ENCODE assay signal across 8 cellular contexts in genomic region chr12:57936513-57936883, GRCh38. TPM values are rescaled to one million over a fixed set of nuclear protein-coding genes. Genes with fewer than 3 reads are reported as not detected.
DNase-seq lines count a peak whose midpoint lies in the region; TF ChIP-seq lines count a peak whose summit lies in the region.

No MANE protein-coding gene starts in this region.

- intact Hi-C loops in activated T-helper 2 cell treated with anti-CD3 and anti-CD28 coated beads, Interferon-gamma antibody, Interleukin-2, Interleukin-4, amounts not matched to agents 10 μg/mL and 5 μg/mL and 100 μg/mL, durations not matched to agents 14 hours and 24 hours and 36 hours (cut with micrococcal nuclease): loop anchor here (5.0 kb wide), 1 partner anchor 39 kb away; no protein-coding TSS in a partner anchor
- intact Hi-C loops in testis (cut with DNase I; ENCODE audit: low total_unique reads): no loop called here

- TF ChIP-seq POLR2A in testis (IDR thresholded peaks at IDR 0.05): no peak

- H3K27ac Mint-ChIP-seq in activated T-cell treated with anti-CD3 and anti-CD28 coated beads, Interleukin-2, amount 50 U/mL, for 24 hours: peak overlapping the region; percentile 89
- peak overlapping the region; percentile 79 for H3K27ac Mint-ChIP-seq in activated T-helper 2 cell treated with anti-CD3 and anti-CD28 coated beads, Interferon-gamma antibody, Interleukin-2, Interleukin-4, amounts not matched to agents 10 μg/mL and 5 μg/mL and 100 μg/mL, durations not matched to agents 14 hours and 24 hours and 36 hours

- peak overlapping the region; percentile 65 for H3K4me3 ChIP-seq in kidney epithelial cell (ENCODE audit: low read depth, low read length)
- peak overlapping the region; percentile 73 to 80 for H3K4me3 ChIP-seq in testis

- 45 to 55% methylated on average over 3 of the region's 3 CpGs for WGBS in testis, 2 donors

- peak overlapping the region; percentile 98 for H3K4me3 Mint-ChIP-seq in activated T-cell treated with anti-CD3 and anti-CD28 coated beads, Interleukin-2, amount 50 U/mL, for 24 hours
- peak overlapping the region; percentile 76 for H3K4me3 Mint-ChIP-seq in activated T-helper 2 cell treated with anti-CD3 and anti-CD28 coated beads, Interferon-gamma antibody, Interleukin-2, Interleukin-4, amounts not matched to agents 10 μg/mL and 5 μg/mL and 100 μg/mL, durations not matched to agents 14 hours and 24 hours and 36 hours (ENCODE audit: low read depth)

- no peaks in the 10 kb centered on the region for H3K9me3 ChIP-seq in testis

- H3K27ac ChIP-seq in testis: peak overlapping the region; percentile 51 to 80
- H3K27ac ChIP-seq in caudate nucleus (ENCODE audit: low read depth, low read length): no peak overlapping the region

- no peaks in the 10 kb centered on the region for H3K27me3 Mint-ChIP-seq in activated T-cell treated with anti-CD3 and anti-CD28 coated beads, Interleukin-2, amount 50 U/mL, for 24 hours
- H3K27me3 Mint-ChIP-seq in activated T-helper 2 cell treated with anti-CD3 and anti-CD28 coated beads, Interferon-gamma antibody, Interleukin-2, Interleukin-4, amounts not matched to agents 10 μg/mL and 5 μg/mL and 100 μg/mL, durations not matched to agents 14 hours and 24 hours and 36 hours (ENCODE audit: low read depth): no peaks in the 10 kb centered on the region

- H3K4me1 ChIP-seq in testis: peaks cover 9% of the 10 kb centered on the region

- no peak for DNase-seq in activated T-cell treated with anti-CD3 and anti-CD28 coated beads, Interleukin-2, amount 50 U/mL, for 24 hours
- DNase-seq in activated T-cell treated with anti-CD3 and anti-CD28 coated beads for 4 hours (no peak), kidney epithelial cell (ENCODE audit: low read depth) (no peak), testis (no peak), retina (no peak), caudate nucleus (lab: John Stamatoyannopoulos, UW) (no peak), HPDE6-E6E7 (ENCODE audit: extremely low spot score) (no peak)
- no peak for DNase-seq in activated T-helper 2 cell treated with anti-CD3 and anti-CD28 coated beads, Interferon-gamma antibody, Interleukin-2, Interleukin-4, amounts not matched to agents 10 μg/mL and 5 μg/mL and 100 μg/mL, durations not matched to agents 14 hours and 24 hours and 36 hours (ENCODE audit: low spot score)

- no peaks in the 10 kb centered on the region for H3K9me3 Mint-ChIP-seq in activated T-cell treated with anti-CD3 and anti-CD28 coated beads, Interleukin-2, amount 50 U/mL, for 24 hours
- peaks cover 4% of the 10 kb centered on the region for H3K9me3 Mint-ChIP-seq in activated T-helper 2 cell treated with anti-CD3 and anti-CD28 coated beads, Interferon-gamma antibody, Interleukin-2, Interleukin-4, amounts not matched to agents 10 μg/mL and 5 μg/mL and 100 μg/mL, durations not matched to agents 14 hours and 24 hours and 36 hours

- peaks cover 42% of the 10 kb centered on the region for H3K4me1 Mint-ChIP-seq in activated T-cell treated with anti-CD3 and anti-CD28 coated beads, Interleukin-2, amount 50 U/mL, for 24 hours (ENCODE audit: low read depth)
- H3K4me1 Mint-ChIP-seq in activated T-helper 2 cell treated with anti-CD3 and anti-CD28 coated beads, Interferon-gamma antibody, Interleukin-2, Interleukin-4, amounts not matched to agents 10 μg/mL and 5 μg/mL and 100 μg/mL, durations not matched to agents 14 hours and 24 hours and 36 hours (ENCODE audit: low read depth): peaks cover 32% of the 10 kb centered on the region

- no peaks in the 10 kb centered on the region for H3K36me3 ChIP-seq in kidney epithelial cell (ENCODE audit: control insufficient read depth, insufficient read depth, low read length)
- no peaks in the 10 kb centered on the region for H3K36me3 ChIP-seq in testis (ENCODE audit: low read depth, missing control alignments)

- H3K27me3 ChIP-seq in kidney epithelial cell (ENCODE audit: control insufficient read depth, insufficient read depth, low read length): no peaks in the 10 kb centered on the region
- no peaks in the 10 kb centered on the region for H3K27me3 ChIP-seq in testis

- no peak for TF ChIP-seq CTCF in kidney epithelial cell (IDR thresholded peaks at IDR 0.05; ENCODE audit: insufficient read depth, low read length, poor library complexity, severe bottlenecking)
- TF ChIP-seq CTCF in testis (IDR thresholded peaks at IDR 0.05): no peak

- peaks cover 14% of the 10 kb centered on the region for H3K36me3 Mint-ChIP-seq in activated T-cell treated with anti-CD3 and anti-CD28 coated beads, Interleukin-2, amount 50 U/mL, for 24 hours (ENCODE audit: low read depth)
- peaks cover 22% of the 10 kb centered on the region for H3K36me3 Mint-ChIP-seq in activated T-helper 2 cell treated with anti-CD3 and anti-CD28 coated beads, Interferon-gamma antibody, Interleukin-2, Interleukin-4, amounts not matched to agents 10 μg/mL and 5 μg/mL and 100 μg/mL, durations not matched to agents 14 hours and 24 hours and 36 hours (ENCODE audit: low read depth)

RNA-seq across cellular contexts. Expression of gene ATP23, which starts 4.9 kb away (rescaled TPM):
- 10.8 and 12.7 TPM in 2 replicates for total RNA-seq in activated T-helper 2 cell treated with anti-CD3 and anti-CD28 coated beads, Interferon-gamma antibody, Interleukin-2, Interleukin-4, amounts not matched to agents 10 μg/mL and 5 μg/mL and 100 μg/mL, durations not matched to agents 14 hours and 24 hours and 36 hours
- 7.7 and 8.0 TPM in 2 replicates for total RNA-seq in kidney epithelial cell
- 10 to 100 TPM; 53.1 to 76.6 TPM for total RNA-seq in testis
- 102 TPM for polyA plus RNA-seq in testis (ENCODE audit: insufficient read depth, low read depth, low replicate concordance)
